1 cellular context compared by ENCODE assay signal in the genomic region with DNA sequence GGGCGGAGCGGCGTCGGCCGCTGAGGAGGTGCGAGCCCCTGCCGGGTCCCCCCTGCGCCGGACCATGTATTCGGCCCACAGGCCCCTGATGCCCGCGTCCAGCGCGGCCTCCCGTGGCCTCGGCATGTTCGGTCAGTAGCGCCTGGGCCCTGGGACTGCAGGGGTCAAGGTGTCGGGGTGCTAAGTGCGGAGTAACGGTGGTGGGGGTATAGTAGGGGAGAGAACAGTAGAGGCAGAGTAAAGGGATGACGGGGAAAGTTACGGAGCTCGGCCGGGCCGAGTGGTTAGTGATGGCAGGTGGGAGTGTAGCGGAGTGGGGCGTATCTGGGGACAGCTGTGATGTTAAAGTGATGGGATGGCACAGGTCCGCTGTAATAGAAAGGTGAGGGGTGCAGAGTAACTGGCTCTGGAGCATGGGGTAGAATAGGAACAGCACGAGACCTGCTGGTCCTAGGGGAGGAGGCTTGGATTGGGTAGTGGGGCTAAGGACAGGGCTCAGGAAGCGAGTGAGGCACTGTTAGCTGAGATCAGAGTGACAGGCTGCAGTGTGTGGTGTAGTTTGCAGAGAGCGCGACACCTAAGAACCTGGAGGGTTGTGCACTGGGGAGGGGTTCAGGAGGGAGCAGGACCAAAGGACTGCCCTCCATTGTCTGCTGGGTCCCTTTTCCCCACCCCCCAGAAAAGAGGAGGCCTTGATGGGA.
TF ChIP-seq lines count a peak whose summit lies in the region.

No MANE protein-coding gene starts in this region.

TF ChIP-seq in K562, 482 proteins besides CTCF, POLR2A, EP300 and RAD21 (continued from another document):
- TF ChIP-seq, protein P1, sequence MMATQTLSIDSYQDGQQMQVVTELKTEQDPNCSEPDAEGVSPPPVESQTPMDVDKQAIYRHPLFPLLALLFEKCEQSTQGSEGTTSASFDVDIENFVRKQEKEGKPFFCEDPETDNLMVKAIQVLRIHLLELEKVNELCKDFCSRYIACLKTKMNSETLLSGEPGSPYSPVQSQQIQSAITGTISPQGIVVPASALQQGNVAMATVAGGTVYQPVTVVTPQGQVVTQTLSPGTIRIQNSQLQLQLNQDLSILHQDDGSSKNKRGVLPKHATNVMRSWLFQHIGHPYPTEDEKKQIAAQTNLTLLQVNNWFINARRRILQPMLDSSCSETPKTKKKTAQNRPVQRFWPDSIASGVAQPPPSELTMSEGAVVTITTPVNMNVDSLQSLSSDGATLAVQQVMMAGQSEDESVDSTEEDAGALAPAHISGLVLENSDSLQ (IDR thresholded peaks at IDR 0.05), result peak; percentile 72
- no peak for TF ChIP-seq ATF1 (CRISPR knock-in tag; IDR thresholded peaks at IDR 0.05)
- peak; percentile 24; the same call in 1 of the 2 replicates for TF ChIP-seq ATF1 (tag; IDR thresholded peaks at IDR 0.05)
- TF ChIP-seq BHLHE40 (IDR thresholded peaks at IDR 0.05; ENCODE audit: low read length), result peak; percentile 23; the same call in 1 of the 2 replicates
- TF ChIP-seq, protein P2, sequence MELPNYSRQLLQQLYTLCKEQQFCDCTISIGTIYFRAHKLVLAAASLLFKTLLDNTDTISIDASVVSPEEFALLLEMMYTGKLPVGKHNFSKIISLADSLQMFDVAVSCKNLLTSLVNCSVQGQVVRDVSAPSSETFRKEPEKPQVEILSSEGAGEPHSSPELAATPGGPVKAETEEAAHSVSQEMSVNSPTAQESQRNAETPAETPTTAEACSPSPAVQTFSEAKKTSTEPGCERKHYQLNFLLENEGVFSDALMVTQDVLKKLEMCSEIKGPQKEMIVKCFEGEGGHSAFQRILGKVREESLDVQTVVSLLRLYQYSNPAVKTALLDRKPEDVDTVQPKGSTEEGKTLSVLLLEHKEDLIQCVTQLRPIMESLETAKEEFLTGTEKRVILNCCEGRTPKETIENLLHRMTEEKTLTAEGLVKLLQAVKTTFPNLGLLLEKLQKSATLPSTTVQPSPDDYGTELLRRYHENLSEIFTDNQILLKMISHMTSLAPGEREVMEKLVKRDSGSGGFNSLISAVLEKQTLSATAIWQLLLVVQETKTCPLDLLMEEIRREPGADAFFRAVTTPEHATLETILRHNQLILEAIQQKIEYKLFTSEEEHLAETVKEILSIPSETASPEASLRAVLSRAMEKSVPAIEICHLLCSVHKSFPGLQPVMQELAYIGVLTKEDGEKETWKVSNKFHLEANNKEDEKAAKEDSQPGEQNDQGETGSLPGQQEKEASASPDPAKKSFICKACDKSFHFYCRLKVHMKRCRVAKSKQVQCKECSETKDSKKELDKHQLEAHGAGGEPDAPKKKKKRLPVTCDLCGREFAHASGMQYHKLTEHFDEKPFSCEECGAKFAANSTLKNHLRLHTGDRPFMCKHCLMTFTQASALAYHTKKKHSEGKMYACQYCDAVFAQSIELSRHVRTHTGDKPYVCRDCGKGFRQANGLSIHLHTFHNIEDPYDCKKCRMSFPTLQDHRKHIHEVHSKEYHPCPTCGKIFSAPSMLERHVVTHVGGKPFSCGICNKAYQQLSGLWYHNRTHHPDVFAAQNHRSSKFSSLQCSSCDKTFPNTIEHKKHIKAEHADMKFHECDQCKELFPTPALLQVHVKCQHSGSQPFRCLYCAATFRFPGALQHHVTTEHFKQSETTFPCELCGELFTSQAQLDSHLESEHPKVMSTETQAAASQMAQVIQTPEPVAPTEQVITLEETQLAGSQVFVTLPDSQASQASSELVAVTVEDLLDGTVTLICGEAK (IDR thresholded peaks at IDR 0.05), result peak; percentile 64
- TF ChIP-seq, protein P2 (CRISPR knock-in tag; IDR thresholded peaks at IDR 0.05), result no peak
- TF ChIP-seq CBX2 (IDR thresholded peaks at IDR 0.05; ENCODE audit: insufficient read depth, low read length, poor library complexity, severe bottlenecking), result no peak
- no peak for TF ChIP-seq RBM25 (IDR thresholded peaks at IDR 0.05; ENCODE audit: low read depth, low read length, severe bottlenecking)
- TF ChIP-seq NR4A1 (CRISPR knock-in tag; IDR thresholded peaks at IDR 0.05), result 0 out of 2 replicates have a peak, but pooled peaks have one; percentile 24
- TF ChIP-seq NR4A1 (tag; IDR thresholded peaks at IDR 0.05), result no peak
- 0 out of 2 replicates have a peak, but pooled peaks have one; percentile 41 for TF ChIP-seq NFRKB (IDR thresholded peaks at IDR 0.05; ENCODE audit: low read depth)
- TF ChIP-seq HNRNPK (IDR thresholded peaks at IDR 0.05; ENCODE audit: low read depth, low read length, poor library complexity, severe bottlenecking), result no peak
- TF ChIP-seq, protein P3, sequence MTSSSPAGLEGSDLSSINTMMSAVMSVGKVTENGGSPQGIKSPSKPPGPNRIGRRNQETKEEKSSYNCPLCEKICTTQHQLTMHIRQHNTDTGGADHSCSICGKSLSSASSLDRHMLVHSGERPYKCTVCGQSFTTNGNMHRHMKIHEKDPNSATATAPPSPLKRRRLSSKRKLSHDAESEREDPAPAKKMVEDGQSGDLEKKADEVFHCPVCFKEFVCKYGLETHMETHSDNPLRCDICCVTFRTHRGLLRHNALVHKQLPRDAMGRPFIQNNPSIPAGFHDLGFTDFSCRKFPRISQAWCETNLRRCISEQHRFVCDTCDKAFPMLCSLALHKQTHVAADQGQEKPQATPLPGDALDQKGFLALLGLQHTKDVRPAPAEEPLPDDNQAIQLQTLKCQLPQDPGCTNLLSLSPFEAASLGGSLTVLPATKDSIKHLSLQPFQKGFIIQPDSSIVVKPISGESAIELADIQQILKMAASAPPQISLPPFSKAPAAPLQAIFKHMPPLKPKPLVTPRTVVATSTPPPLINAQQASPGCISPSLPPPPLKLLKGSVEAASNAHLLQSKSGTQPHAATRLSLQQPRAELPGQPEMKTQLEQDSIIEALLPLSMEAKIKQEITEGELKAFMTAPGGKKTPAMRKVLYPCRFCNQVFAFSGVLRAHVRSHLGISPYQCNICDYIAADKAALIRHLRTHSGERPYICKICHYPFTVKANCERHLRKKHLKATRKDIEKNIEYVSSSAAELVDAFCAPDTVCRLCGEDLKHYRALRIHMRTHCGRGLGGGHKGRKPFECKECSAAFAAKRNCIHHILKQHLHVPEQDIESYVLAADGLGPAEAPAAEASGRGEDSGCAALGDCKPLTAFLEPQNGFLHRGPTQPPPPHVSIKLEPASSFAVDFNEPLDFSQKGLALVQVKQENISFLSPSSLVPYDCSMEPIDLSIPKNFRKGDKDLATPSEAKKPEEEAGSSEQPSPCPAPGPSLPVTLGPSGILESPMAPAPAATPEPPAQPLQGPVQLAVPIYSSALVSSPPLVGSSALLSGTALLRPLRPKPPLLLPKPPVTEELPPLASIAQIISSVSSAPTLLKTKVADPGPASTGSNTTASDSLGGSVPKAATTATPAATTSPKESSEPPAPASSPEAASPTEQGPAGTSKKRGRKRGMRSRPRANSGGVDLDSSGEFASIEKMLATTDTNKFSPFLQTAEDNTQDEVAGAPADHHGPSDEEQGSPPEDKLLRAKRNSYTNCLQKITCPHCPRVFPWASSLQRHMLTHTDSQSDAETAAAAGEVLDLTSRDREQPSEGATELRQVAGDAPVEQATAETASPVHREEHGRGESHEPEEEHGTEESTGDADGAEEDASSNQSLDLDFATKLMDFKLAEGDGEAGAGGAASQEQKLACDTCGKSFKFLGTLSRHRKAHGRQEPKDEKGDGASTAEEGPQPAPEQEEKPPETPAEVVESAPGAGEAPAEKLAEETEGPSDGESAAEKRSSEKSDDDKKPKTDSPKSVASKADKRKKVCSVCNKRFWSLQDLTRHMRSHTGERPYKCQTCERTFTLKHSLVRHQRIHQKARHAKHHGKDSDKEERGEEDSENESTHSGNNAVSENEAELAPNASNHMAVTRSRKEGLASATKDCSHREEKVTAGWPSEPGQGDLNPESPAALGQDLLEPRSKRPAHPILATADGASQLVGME (CRISPR knock-in tag; IDR thresholded peaks at IDR 0.05), result 0 out of 2 replicates have a peak, but pooled peaks have one; percentile 35
- TF ChIP-seq, protein P4, sequence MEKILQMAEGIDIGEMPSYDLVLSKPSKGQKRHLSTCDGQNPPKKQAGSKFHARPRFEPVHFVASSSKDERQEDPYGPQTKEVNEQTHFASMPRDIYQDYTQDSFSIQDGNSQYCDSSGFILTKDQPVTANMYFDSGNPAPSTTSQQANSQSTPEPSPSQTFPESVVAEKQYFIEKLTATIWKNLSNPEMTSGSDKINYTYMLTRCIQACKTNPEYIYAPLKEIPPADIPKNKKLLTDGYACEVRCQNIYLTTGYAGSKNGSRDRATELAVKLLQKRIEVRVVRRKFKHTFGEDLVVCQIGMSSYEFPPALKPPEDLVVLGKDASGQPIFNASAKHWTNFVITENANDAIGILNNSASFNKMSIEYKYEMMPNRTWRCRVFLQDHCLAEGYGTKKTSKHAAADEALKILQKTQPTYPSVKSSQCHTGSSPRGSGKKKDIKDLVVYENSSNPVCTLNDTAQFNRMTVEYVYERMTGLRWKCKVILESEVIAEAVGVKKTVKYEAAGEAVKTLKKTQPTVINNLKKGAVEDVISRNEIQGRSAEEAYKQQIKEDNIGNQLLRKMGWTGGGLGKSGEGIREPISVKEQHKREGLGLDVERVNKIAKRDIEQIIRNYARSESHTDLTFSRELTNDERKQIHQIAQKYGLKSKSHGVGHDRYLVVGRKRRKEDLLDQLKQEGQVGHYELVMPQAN (IDR thresholded peaks at IDR 0.05; ENCODE audit: borderline replicate concordance), result 0 out of 2 replicates have a peak, but pooled peaks have one; percentile 67
- no peak for TF ChIP-seq ZNF445 (CRISPR knock-in tag; IDR thresholded peaks at IDR 0.05; ENCODE audit: low read depth)
- TF ChIP-seq COPS2 (conservative IDR thresholded peaks at IDR 0.05), result no peak
- TF ChIP-seq GTF2F1 (IDR thresholded peaks at IDR 0.05; ENCODE audit: low read depth, low read length), result no peak
- TF ChIP-seq ERF (CRISPR knock-in tag; IDR thresholded peaks at IDR 0.05), result 0 out of 2 replicates have a peak, but pooled peaks have one; percentile 21
- TF ChIP-seq ZNF76 (CRISPR knock-in tag; IDR thresholded peaks at IDR 0.05; ENCODE audit: borderline replicate concordance), result 0 out of 2 replicates have a peak, but pooled peaks have one; percentile 40
